ENCODE assay signal across 21 cellular contexts in the genomic region with DNA sequence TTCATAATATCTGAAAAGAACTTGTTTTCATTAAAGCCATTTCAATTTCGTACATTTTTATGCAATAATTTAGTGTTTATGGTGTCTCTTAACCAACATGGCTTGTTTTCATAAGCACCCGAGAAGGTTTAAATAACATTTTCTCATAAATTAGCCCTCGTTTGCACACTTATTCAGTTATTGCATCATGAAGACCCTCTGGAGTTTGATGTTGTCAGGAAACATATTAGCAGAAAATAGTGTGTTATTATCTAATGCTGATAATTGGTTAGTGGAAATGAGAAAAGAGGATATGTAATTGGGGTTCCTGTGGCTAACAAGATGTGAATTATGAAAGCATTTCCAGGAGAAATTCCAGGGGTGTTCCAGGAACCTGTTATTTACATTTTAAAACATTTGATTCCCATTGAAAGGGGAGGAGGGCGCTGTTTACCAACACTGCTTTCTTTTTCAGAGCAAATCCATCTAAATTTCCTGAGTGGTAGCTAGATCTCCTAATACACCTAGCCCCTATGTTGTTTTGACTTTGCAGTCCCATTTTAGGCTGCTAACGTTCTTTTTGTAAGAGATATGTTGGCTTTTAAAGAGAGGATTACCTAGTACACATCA.
DNase-seq lines count a peak whose midpoint lies in the region; ATAC-seq and TF ChIP-seq lines count a peak whose summit lies in the region.
"Had no signal": no experiment of that assay in that cellular context is flagged by ENCODE, and none has a peak within 500 bp of the region (broad histone marks: within the 10 kb centered on the region; RNA-seq: fewer than 3 reads in every experiment).

No MANE protein-coding gene starts in this region.

- H3K4me1 ChIP-seq in DND-41 (ENCODE audit: insufficient read depth, low read length) (no peaks in the 10 kb centered on the region), osteoblast (ENCODE audit: insufficient read depth, low read length) (peaks cover 11% of the 10 kb centered on the region)

- H2AFZ ChIP-seq in DND-41 (ENCODE audit: low read depth, low read length) (no peak overlapping the region), osteoblast (ENCODE audit: low read length) (no peak overlapping the region)

- H4K20me1 ChIP-seq in DND-41 (ENCODE audit: insufficient read depth, low read length) (peaks cover 19% of the 10 kb centered on the region; the same call in 1 of the 2 replicates), osteoblast (ENCODE audit: insufficient read depth, low read length) (no peaks in the 10 kb centered on the region)

- H3K4me3 ChIP-seq in DND-41 (ENCODE audit: low read depth in 1 of 2, low read length in 2 of 2) (no peak overlapping the region), osteoblast (ENCODE audit: insufficient read depth, low read length) (no peak overlapping the region)
- H3K4me3 ChIP-seq: coronary artery, HAP-1, tibial nerve had no signal

- H3K4me2 ChIP-seq in DND-41 (ENCODE audit: insufficient read depth, low read length) (no peak overlapping the region), osteoblast (ENCODE audit: insufficient read depth, low read length) (no peak overlapping the region)

- H3K36me3 ChIP-seq in DND-41 (ENCODE audit: insufficient read depth, low read length): peaks cover 15% of the 10 kb centered on the region; the same call in 1 of the 2 replicates
- H3K36me3 ChIP-seq in osteoblast (ENCODE audit: insufficient read depth, low read length): peaks cover under 1% of the 10 kb centered on the region
- H3K36me3 ChIP-seq: tibial nerve had no signal

- DNase-seq in DND-41 (no peak), dermis blood vessel endothelial cell (peak; percentile 44), osteoblast (ENCODE audit: insufficient read length, low spot score, missing footprints) (peak; percentile 64), omental fat pad (ENCODE audit: low spot score) (no peak), NCI-H226 (no peak), T-helper 17 cell (no peak)
- DNase-seq: activated T-cell treated with anti-CD3 and anti-CD28 coated beads, Interleukin-2, amount 50 U/mL, for 48 hours; EL; nucleus accumbens; stimulated activated naive CD4-positive, alpha-beta T cell; T-helper 9 cell had no signal

- peaks cover 4% of the 10 kb centered on the region for H3K4me1 Mint-ChIP-seq in T-helper 17 cell
- H3K4me1 Mint-ChIP-seq: IgD-negative memory B cell had no signal

- no peak overlapping the region for H3K9ac ChIP-seq in DND-41 (ENCODE audit: low read depth, low read length)

- H3K9me3 ChIP-seq in DND-41 (ENCODE audit: insufficient read depth, low read length, severe bottlenecking) (no peaks in the 10 kb centered on the region), osteoblast (ENCODE audit: low read depth, low read length) (no peaks in the 10 kb centered on the region), T-helper 17 cell (ENCODE audit: control insufficient read depth, low read length, poor library complexity, severe bottlenecking) (no peaks in the 10 kb centered on the region)
- H3K9me3 ChIP-seq: HAP-1, tibial nerve had no signal

- no peak for TF ChIP-seq EP300 in Ishikawa (IDR thresholded peaks at IDR 0.05; ENCODE audit: borderline replicate concordance)

- ATAC-seq in DND-41 (ENCODE audit: insufficient read depth, low read depth) (no peak), omental fat pad (ENCODE audit: low FRiP score) (no peak), HG02938 (IDR thresholded peaks at IDR 0.05; ENCODE audit: unreplicated experiment) (no peak), T-helper 17 cell (no peak)
- ATAC-seq: activated CD4-positive, CD25-positive, alpha-beta regulatory T cell treated with anti-CD3 and anti-CD28 coated beads, Interleukin-2, amount 50 U/mL, for 24 hours; activated naive CD4-positive, alpha-beta T cell treated with anti-CD3 and anti-CD28 coated beads, Interleukin-2, amount 50 U/mL, for 72 hours; left lobe of liver; sciatic nerve had no signal

- H3K27ac Mint-ChIP-seq in T-helper 17 cell: no peak overlapping the region
- H3K27ac Mint-ChIP-seq: activated naive CD4-positive, alpha-beta T cell treated with anti-CD3 and anti-CD28 coated beads, Interleukin-2, amount 50 U/mL, for 72 hours had no signal

- TF ChIP-seq CTCF in DND-41 (IDR thresholded peaks at IDR 0.05; ENCODE audit: borderline replicate concordance, extremely low read depth, low read length, poor library complexity, severe bottlenecking) (peak; percentile 14), osteoblast (IDR thresholded peaks at IDR 0.05; ENCODE audit: extremely low read depth, low read depth, low read length) (no peak), omental fat pad (IDR thresholded peaks at IDR 0.05) (no peak)

- H3K36me3 Mint-ChIP-seq in T-helper 17 cell (ENCODE audit: low read depth): peaks cover 2% of the 10 kb centered on the region
- H3K36me3 Mint-ChIP-seq: activated naive CD4-positive, alpha-beta T cell treated with anti-CD3 and anti-CD28 coated beads, Interleukin-2, amount 50 U/mL, for 72 hours had no signal

- H3K27me3 ChIP-seq in DND-41 (ENCODE audit: insufficient read depth, low read length, poor library complexity): no peaks in the 10 kb centered on the region
- H3K27me3 ChIP-seq in osteoblast (ENCODE audit: insufficient read depth, low read length): no peaks in the 10 kb centered on the region
- H3K27me3 ChIP-seq: tibial nerve had no signal

- H3K79me2 ChIP-seq in DND-41 (ENCODE audit: insufficient read depth, low read length) (peaks cover 28% of the 10 kb centered on the region; the same call in 1 of the 2 replicates), osteoblast (ENCODE audit: insufficient read depth, low read length) (peaks cover 9% of the 10 kb centered on the region)

- no peaks in the 10 kb centered on the region for H3K27me3 Mint-ChIP-seq in T-helper 17 cell

- H3K27ac ChIP-seq in DND-41 (ENCODE audit: low read length) (no peak overlapping the region), osteoblast (ENCODE audit: low read depth, low read length) (no peak overlapping the region)
- H3K27ac ChIP-seq: coronary artery, tibial nerve had no signal

- peak; percentile 56 for TF ChIP-seq RAD21 in Ishikawa (IDR thresholded peaks at IDR 0.05; ENCODE audit: low read depth)

- no peak overlapping the region for H3K4me3 Mint-ChIP-seq in T-helper 17 cell
- H3K4me3 Mint-ChIP-seq: IgD-negative memory B cell had no signal

TF ChIP-seq in Ishikawa, 13 proteins besides CTCF, POLR2A, EP300 and RAD21:
- TF ChIP-seq, protein P1, sequence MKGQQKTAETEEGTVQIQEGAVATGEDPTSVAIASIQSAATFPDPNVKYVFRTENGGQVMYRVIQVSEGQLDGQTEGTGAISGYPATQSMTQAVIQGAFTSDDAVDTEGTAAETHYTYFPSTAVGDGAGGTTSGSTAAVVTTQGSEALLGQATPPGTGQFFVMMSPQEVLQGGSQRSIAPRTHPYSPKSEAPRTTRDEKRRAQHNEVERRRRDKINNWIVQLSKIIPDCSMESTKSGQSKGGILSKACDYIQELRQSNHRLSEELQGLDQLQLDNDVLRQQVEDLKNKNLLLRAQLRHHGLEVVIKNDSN (IDR thresholded peaks at IDR 0.05): no peak
- TF ChIP-seq, protein P2, sequence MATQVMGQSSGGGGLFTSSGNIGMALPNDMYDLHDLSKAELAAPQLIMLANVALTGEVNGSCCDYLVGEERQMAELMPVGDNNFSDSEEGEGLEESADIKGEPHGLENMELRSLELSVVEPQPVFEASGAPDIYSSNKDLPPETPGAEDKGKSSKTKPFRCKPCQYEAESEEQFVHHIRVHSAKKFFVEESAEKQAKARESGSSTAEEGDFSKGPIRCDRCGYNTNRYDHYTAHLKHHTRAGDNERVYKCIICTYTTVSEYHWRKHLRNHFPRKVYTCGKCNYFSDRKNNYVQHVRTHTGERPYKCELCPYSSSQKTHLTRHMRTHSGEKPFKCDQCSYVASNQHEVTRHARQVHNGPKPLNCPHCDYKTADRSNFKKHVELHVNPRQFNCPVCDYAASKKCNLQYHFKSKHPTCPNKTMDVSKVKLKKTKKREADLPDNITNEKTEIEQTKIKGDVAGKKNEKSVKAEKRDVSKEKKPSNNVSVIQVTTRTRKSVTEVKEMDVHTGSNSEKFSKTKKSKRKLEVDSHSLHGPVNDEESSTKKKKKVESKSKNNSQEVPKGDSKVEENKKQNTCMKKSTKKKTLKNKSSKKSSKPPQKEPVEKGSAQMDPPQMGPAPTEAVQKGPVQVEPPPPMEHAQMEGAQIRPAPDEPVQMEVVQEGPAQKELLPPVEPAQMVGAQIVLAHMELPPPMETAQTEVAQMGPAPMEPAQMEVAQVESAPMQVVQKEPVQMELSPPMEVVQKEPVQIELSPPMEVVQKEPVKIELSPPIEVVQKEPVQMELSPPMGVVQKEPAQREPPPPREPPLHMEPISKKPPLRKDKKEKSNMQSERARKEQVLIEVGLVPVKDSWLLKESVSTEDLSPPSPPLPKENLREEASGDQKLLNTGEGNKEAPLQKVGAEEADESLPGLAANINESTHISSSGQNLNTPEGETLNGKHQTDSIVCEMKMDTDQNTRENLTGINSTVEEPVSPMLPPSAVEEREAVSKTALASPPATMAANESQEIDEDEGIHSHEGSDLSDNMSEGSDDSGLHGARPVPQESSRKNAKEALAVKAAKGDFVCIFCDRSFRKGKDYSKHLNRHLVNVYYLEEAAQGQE (IDR thresholded peaks at IDR 0.05; ENCODE audit: low read depth): no peak
- no peak for TF ChIP-seq ZBTB7A (IDR thresholded peaks at IDR 0.05; ENCODE audit: low read depth)
- no peak for TF ChIP-seq TEAD4 (IDR thresholded peaks at IDR 0.05)
- TF ChIP-seq CEBPB (IDR thresholded peaks at IDR 0.05): no peak
- TF ChIP-seq TCF12 (IDR thresholded peaks at IDR 0.05; ENCODE audit: low read depth): no peak
- TF ChIP-seq YY1 (IDR thresholded peaks at IDR 0.05; ENCODE audit: low read depth): no peak
- no peak for TF ChIP-seq TAF1 (IDR thresholded peaks at IDR 0.05; ENCODE audit: low read depth)
- no peak for TF ChIP-seq EGR1 (IDR thresholded peaks at IDR 0.05)
- TF ChIP-seq, protein P3, sequence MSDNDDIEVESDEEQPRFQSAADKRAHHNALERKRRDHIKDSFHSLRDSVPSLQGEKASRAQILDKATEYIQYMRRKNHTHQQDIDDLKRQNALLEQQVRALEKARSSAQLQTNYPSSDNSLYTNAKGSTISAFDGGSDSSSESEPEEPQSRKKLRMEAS (IDR thresholded peaks at IDR 0.05): no peak
- TF ChIP-seq FOXM1 (IDR thresholded peaks at IDR 0.05; ENCODE audit: borderline replicate concordance, low read depth): no peak
- TF ChIP-seq NFIC (IDR thresholded peaks at IDR 0.05): no peak
TF ChIP-seq in Ishikawa: peak in this region for 0.

Comparison
In these comparisons a context has a peak if more than half of its experiments do, and no peak if none do; other contexts are left out.
1. DNase-seq: peak in dermis blood vessel endothelial cell (single experiment) and osteoblast (single experiment); none in DND-41 (single experiment), omental fat pad (single experiment), NCI-H226 (single experiment) and T-helper 17 cell (0 of 3).